Comparison of ENCODE assay signal across 22 cellular contexts in genomic region chr13:42027286-42027685, GRCh38.
"Had no signal": no experiment of that assay in that cellular context is flagged by ENCODE, and none has a peak within 500 bp of the region (broad histone marks: within the 10 kb centered on the region; RNA-seq: fewer than 3 reads in every experiment).

No MANE protein-coding gene starts in this region.

- H3K4me3 Mint-ChIP-seq: activated CD4-positive, alpha-beta T cell treated with anti-CD3 and anti-CD28 coated beads, Interleukin-2, amount 10 ng/mL, durations not matched to agents 7 days and 5 days; activated CD8-positive, alpha-beta memory T cell treated with anti-CD3 and anti-CD28 coated beads, Interleukin-2, amount 10 ng/mL, durations not matched to agents 7 days and 5 days; activated CD8-positive, alpha-beta T cell treated with anti-CD3 and anti-CD28 coated beads for 36 hours; activated naive CD4-positive, alpha-beta T cell treated with anti-CD3 and anti-CD28 coated beads, Interleukin-2, amount 50 U/mL, for 24 hours; brain; mesothelial cell of epicardium; natural killer cell had no signal

- H3K36me3 ChIP-seq: heart right ventricle, left ventricle myocardium inferior, upper lobe of left lung had no signal

- H3K4me1 ChIP-seq: heart right ventricle, left ventricle myocardium inferior, testis, upper lobe of left lung had no signal

- DNase-seq: activated CD4-positive, alpha-beta T cell treated with anti-CD3 and anti-CD28 coated beads, Interleukin-2, amount 10 ng/mL, durations not matched to agents 7 days and 5 days; activated CD4-positive, CD25-positive, alpha-beta regulatory T cell; activated CD8-positive, alpha-beta memory T cell treated with anti-CD3 and anti-CD28 coated beads, Interleukin-2, amount 10 ng/mL, durations not matched to agents 7 days and 5 days; activated CD8-positive, alpha-beta T cell treated with anti-CD3 and anti-CD28 coated beads for 36 hours; activated gamma-delta T cell treated with Interleukin-2 at 50 U/mL for 16 hours; aorta; caudate nucleus; effector CD8-positive, alpha-beta T cell; heart right ventricle; left ventricle myocardium inferior; natural killer cell; small intestine; stimulated activated CD4-positive, alpha-beta T cell treated with anti-CD3 and anti-CD28 coated beads, Interleukin-2, amount 100 ng/mL, for 48 hours; stimulated activated CD8-positive, alpha-beta memory T cell treated with anti-CD3 and anti-CD28 coated beads, Interleukin-4, amount 100 ng/mL, for 48 hours; stimulated activated naive CD4-positive, alpha-beta T cell; T-helper 9 cell; testis; upper lobe of left lung had no signal

- ATAC-seq: activated CD8-positive, alpha-beta memory T cell treated with anti-CD3 and anti-CD28 coated beads, Interleukin-2, amount 10 ng/mL, durations not matched to agents 7 days and 5 days; activated CD8-positive, alpha-beta T cell treated with anti-CD3 and anti-CD28 coated beads for 36 hours; heart right ventricle; natural killer cell; sciatic nerve had no signal

- H3K27ac ChIP-seq: heart right ventricle, left ventricle myocardium inferior, testis, upper lobe of left lung had no signal

- H3K27ac Mint-ChIP-seq: activated CD4-positive, alpha-beta T cell treated with anti-CD3 and anti-CD28 coated beads, Interleukin-2, amount 10 ng/mL, durations not matched to agents 7 days and 5 days; activated CD8-positive, alpha-beta memory T cell treated with anti-CD3 and anti-CD28 coated beads, Interleukin-2, amount 10 ng/mL, durations not matched to agents 7 days and 5 days; activated CD8-positive, alpha-beta T cell treated with anti-CD3 and anti-CD28 coated beads for 36 hours; activated naive CD4-positive, alpha-beta T cell treated with anti-CD3 and anti-CD28 coated beads, Interleukin-2, amount 50 U/mL, for 24 hours; brain; mesothelial cell of epicardium; natural killer cell had no signal

- H3K4me3 ChIP-seq: heart right ventricle, left ventricle myocardium inferior, testis, upper lobe of left lung had no signal

- FAIRE-seq: small intestine had no signal

- H3K4me1 Mint-ChIP-seq: activated CD4-positive, alpha-beta T cell treated with anti-CD3 and anti-CD28 coated beads, Interleukin-2, amount 10 ng/mL, durations not matched to agents 7 days and 5 days; activated CD8-positive, alpha-beta memory T cell treated with anti-CD3 and anti-CD28 coated beads, Interleukin-2, amount 10 ng/mL, durations not matched to agents 7 days and 5 days; activated naive CD4-positive, alpha-beta T cell treated with anti-CD3 and anti-CD28 coated beads, Interleukin-2, amount 50 U/mL, for 24 hours; brain; natural killer cell had no signal

- H3K36me3 Mint-ChIP-seq: activated CD8-positive, alpha-beta memory T cell treated with anti-CD3 and anti-CD28 coated beads, Interleukin-2, amount 10 ng/mL, durations not matched to agents 7 days and 5 days; activated naive CD4-positive, alpha-beta T cell treated with anti-CD3 and anti-CD28 coated beads, Interleukin-2, amount 50 U/mL, for 24 hours; brain; mesothelial cell of epicardium; natural killer cell had no signal

- H3K9me3 ChIP-seq: heart right ventricle, left ventricle myocardium inferior, testis, upper lobe of left lung had no signal

- H3K9me3 Mint-ChIP-seq: activated CD4-positive, alpha-beta T cell treated with anti-CD3 and anti-CD28 coated beads, Interleukin-2, amount 10 ng/mL, durations not matched to agents 7 days and 5 days; activated CD8-positive, alpha-beta T cell treated with anti-CD3 and anti-CD28 coated beads for 36 hours; activated naive CD4-positive, alpha-beta T cell treated with anti-CD3 and anti-CD28 coated beads, Interleukin-2, amount 50 U/mL, for 24 hours; natural killer cell had no signal

- H3K27me3 ChIP-seq: heart right ventricle, testis, upper lobe of left lung had no signal
